26 cellular contexts compared by ENCODE assay signal in the genomic region with DNA sequence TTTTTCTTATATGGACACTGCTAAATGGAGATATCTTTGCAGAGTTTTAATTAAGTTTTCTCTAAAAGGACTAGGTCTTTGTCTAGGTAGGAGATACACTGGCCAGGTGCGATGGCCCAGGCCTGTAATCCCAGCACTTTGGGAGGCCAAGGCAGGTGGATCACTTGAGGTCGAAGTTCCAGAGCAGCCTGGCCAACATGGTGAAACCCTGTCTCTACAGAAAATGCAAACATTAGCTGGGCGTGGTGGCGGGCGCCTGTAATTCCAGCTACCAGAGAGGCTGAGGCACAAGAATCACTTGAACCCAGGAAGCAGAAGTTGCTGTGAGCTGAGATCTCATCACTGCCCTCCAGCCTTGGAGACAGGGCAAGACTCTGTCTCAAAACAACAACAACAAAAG. TPM values are rescaled to one million over a fixed set of nuclear protein-coding genes. Genes with fewer than 3 reads are reported as not detected.
DNase-seq lines count a peak whose midpoint lies in the region; ATAC-seq and TF ChIP-seq lines count a peak whose summit lies in the region.
"Had no signal": no experiment of that assay in that cellular context is flagged by ENCODE, and none has a peak within 500 bp of the region (broad histone marks: within the 10 kb centered on the region; RNA-seq: fewer than 3 reads in every experiment).

No MANE protein-coding gene starts in this region.

- 94% methylated on average over 5 of the region's 5 CpGs for WGBS in esophagus muscularis mucosa

- ATAC-seq in activated T-cell treated with anti-CD3 and anti-CD28 coated beads, Interleukin-2, amount 50 U/mL, for 4 hours, result no peak
- peak; percentile 12 for ATAC-seq in left colon
- ATAC-seq: effector memory CD8-positive, alpha-beta T cell; gastrocnemius medialis; HCT116; left ventricle myocardium superior; natural killer cell; pancreas had no signal

- H3K9me3 ChIP-seq in Loucy (ENCODE audit: insufficient read depth, low read depth, low read length) (no peaks in the 10 kb centered on the region), tibial artery (no peaks in the 10 kb centered on the region), esophagus muscularis mucosa (no peaks in the 10 kb centered on the region)
- H3K9me3 ChIP-seq: adrenal gland, breast epithelium, esophagus squamous epithelium, gastrocnemius medialis, pancreas, right atrium auricular region, stomach, upper lobe of left lung had no signal

- H3K4me1 ChIP-seq in Loucy (ENCODE audit: insufficient read depth, low read length, poor library complexity, severe bottlenecking) (peaks cover 52% of the 10 kb centered on the region), tibial artery (peaks cover 0 to 61% (median 39%) of the 10 kb centered on the region in 4 donors), esophagus muscularis mucosa (peaks cover 22 to 43% (median 29%) of the 10 kb centered on the region in 4 donors)

- H3F3A ChIP-seq in Loucy (ENCODE audit: low read depth), result peaks cover 3% of the 10 kb centered on the region

- no peak overlapping the region for H3K9ac ChIP-seq in Loucy (ENCODE audit: low read depth, low read length, poor library complexity, severe bottlenecking)

- no peaks in the 10 kb centered on the region for H3K27me3 Mint-ChIP-seq in activated T-cell treated with anti-CD3 and anti-CD28 coated beads, Interleukin-2, amount 50 U/mL, for 24 hours
- no peaks in the 10 kb centered on the region for H3K27me3 Mint-ChIP-seq in activated T-cell treated with anti-CD3 and anti-CD28 coated beads, Interleukin-2, amount 50 U/mL, for 4 hours (ENCODE audit: low read depth)
- H3K27me3 Mint-ChIP-seq: effector memory CD8-positive, alpha-beta T cell had no signal

- H3K27ac Mint-ChIP-seq in activated T-cell treated with anti-CD3 and anti-CD28 coated beads, Interleukin-2, amount 50 U/mL, for 24 hours, result peak overlapping the region; percentile 64

- TF ChIP-seq EP300 in esophagus muscularis mucosa (IDR thresholded peaks at IDR 0.05), result no peak

- TF ChIP-seq POLR2A in esophagus muscularis mucosa (IDR thresholded peaks at IDR 0.05; ENCODE audit: low read depth) (no peak), erythroblast (IDR thresholded peaks at IDR 0.05; ENCODE audit: low read length) (no peak)

- no peak overlapping the region for H2AFZ ChIP-seq in Loucy (ENCODE audit: low read length)

- H3K4me3 ChIP-seq in Loucy (ENCODE audit: low read length, poor library complexity, severe bottlenecking) (no peak overlapping the region), tibial artery (no peak overlapping the region), esophagus muscularis mucosa (no peak overlapping the region)
- H3K4me3 ChIP-seq: adrenal gland, breast epithelium, esophagus squamous epithelium, gastrocnemius medialis, pancreas, right atrium auricular region, stomach, upper lobe of left lung had no signal

- peaks cover 8% of the 10 kb centered on the region; the same call in 1 of the 2 replicates for H3K36me3 ChIP-seq in Loucy (ENCODE audit: insufficient read depth, low read length)
- peaks cover 24 to 28% (median 24%) of the 10 kb centered on the region in 3 donors for H3K36me3 ChIP-seq in tibial artery
- H3K36me3 ChIP-seq in esophagus muscularis mucosa, result peaks cover 5 to 41% (median 27%) of the 10 kb centered on the region in 4 donors
- H3K36me3 ChIP-seq: breast epithelium had no signal

- DNase-seq in activated T-cell treated with anti-CD3 and anti-CD28 coated beads, Interleukin-2, amount 50 U/mL, for 24 hours, result no peak
- DNase-seq in activated T-cell treated with anti-CD3 and anti-CD28 coated beads, Interleukin-2, amount 50 U/mL, for 4 hours, result no peak
- peak; percentile 34 to 36 for DNase-seq in left colon
- DNase-seq in tibial artery, result no peak
- DNase-seq in esophagus muscularis mucosa (ENCODE audit: extremely low spot score), result no peak
- DNase-seq in erythroblast (lab: John Stamatoyannopoulos, UW), result no peak
- no peak for DNase-seq in NCI-H1694 (lab: John Stamatoyannopoulos, UW)
- DNase-seq: activated effector memory CD4-positive, alpha-beta T cell treated with anti-CD3 and anti-CD28 coated beads, Interleukin-2, amount 50 U/mL, for 16 hours; adrenal gland; effector memory CD8-positive, alpha-beta T cell; esophagus squamous epithelium; gastrocnemius medialis; hippocampal formation; left ventricle myocardium superior; natural killer cell; NCI-H1048; NCI-H1930; NCI-H2227 treated with DMSO at 0.1 percent for 48 hours; NCI-H69; pancreas; stomach; upper lobe of left lung had no signal

- no peak overlapping the region for H3K4me3 Mint-ChIP-seq in activated T-cell treated with anti-CD3 and anti-CD28 coated beads, Interleukin-2, amount 50 U/mL, for 24 hours
- no peak overlapping the region for H3K4me3 Mint-ChIP-seq in activated T-cell treated with anti-CD3 and anti-CD28 coated beads, Interleukin-2, amount 50 U/mL, for 4 hours
- H3K4me3 Mint-ChIP-seq: effector memory CD8-positive, alpha-beta T cell; natural killer cell had no signal

- no peaks in the 10 kb centered on the region for H3K9me2 ChIP-seq in Loucy (replicated peaks; ENCODE audit: low read depth, low read length)

- TF ChIP-seq CTCF in Loucy (conservative IDR thresholded peaks at IDR 0.05; ENCODE audit: low read length) (no peak), tibial artery (IDR thresholded peaks at IDR 0.05) (no peak), esophagus muscularis mucosa (IDR thresholded peaks at IDR 0.05) (no peak)

- no peaks in the 10 kb centered on the region for H4K20me1 ChIP-seq in Loucy (ENCODE audit: insufficient read depth, low read length, poor library complexity, severe bottlenecking)

- H3K79me2 ChIP-seq in Loucy (ENCODE audit: insufficient read depth, low read length), result no peaks in the 10 kb centered on the region

- intact Hi-C loops in left colon (cut with DNase I, micrococcal nuclease) (no loop called here), tibial artery (cut with DNase I; ENCODE audit: low total_unique reads) (loop anchor here (10.0 kb wide), 1 partner anchor 131 kb away; no protein-coding TSS in a partner anchor), esophagus muscularis mucosa (cut with DNase I) (loop anchor here (10.0 kb wide), 1 partner anchor 219 kb away; a partner anchor contains a TSS)

- H3K27ac ChIP-seq in tibial artery (peak overlapping the region; percentile 3 to 63), esophagus muscularis mucosa (replicated peaks in 1 of 4) (no peak overlapping the region)
- H3K27ac ChIP-seq: adrenal gland, pancreas, right atrium auricular region had no signal

- peaks cover 57% of the 10 kb centered on the region for H3K4me1 Mint-ChIP-seq in activated T-cell treated with anti-CD3 and anti-CD28 coated beads, Interleukin-2, amount 50 U/mL, for 24 hours (ENCODE audit: low read depth)
- H3K4me1 Mint-ChIP-seq in activated T-cell treated with anti-CD3 and anti-CD28 coated beads, Interleukin-2, amount 50 U/mL, for 4 hours (ENCODE audit: low read depth), result peaks cover 42% of the 10 kb centered on the region

- no peaks in the 10 kb centered on the region for H3K27me3 ChIP-seq in Loucy (ENCODE audit: insufficient read depth, low read length, poor library complexity, severe bottlenecking)
- H3K27me3 ChIP-seq in tibial artery, result no peaks in the 10 kb centered on the region
- H3K27me3 ChIP-seq in esophagus muscularis mucosa, result no peaks in the 10 kb centered on the region
- H3K27me3 ChIP-seq: adrenal gland, breast epithelium, esophagus squamous epithelium, gastrocnemius medialis, pancreas, right atrium auricular region, stomach, upper lobe of left lung had no signal

- H3K9me3 Mint-ChIP-seq in activated T-cell treated with anti-CD3 and anti-CD28 coated beads, Interleukin-2, amount 50 U/mL, for 24 hours, result no peaks in the 10 kb centered on the region
- H3K9me3 Mint-ChIP-seq in activated T-cell treated with anti-CD3 and anti-CD28 coated beads, Interleukin-2, amount 50 U/mL, for 4 hours, result no peaks in the 10 kb centered on the region
- H3K9me3 Mint-ChIP-seq: effector memory CD8-positive, alpha-beta T cell; natural killer cell had no signal

- H3K4me2 ChIP-seq in Loucy (ENCODE audit: low read depth, low read length, poor library complexity, severe bottlenecking), result peak overlapping the region; percentile 24

- peaks cover 84% of the 10 kb centered on the region for H3K36me3 Mint-ChIP-seq in activated T-cell treated with anti-CD3 and anti-CD28 coated beads, Interleukin-2, amount 50 U/mL, for 24 hours (ENCODE audit: low read depth)
- peaks cover 5% of the 10 kb centered on the region for H3K36me3 Mint-ChIP-seq in activated T-cell treated with anti-CD3 and anti-CD28 coated beads, Interleukin-2, amount 50 U/mL, for 4 hours (ENCODE audit: insufficient read depth)

RNA-seq across cellular contexts. Expression of a gene that starts 17.1 kb away (rescaled TPM):
- total RNA-seq in activated T-cell treated with anti-CD3 and anti-CD28 coated beads, Interleukin-2, amount 50 U/mL, for 4 hours, result 10 to 100 TPM; 39.0 to 48.0 (median 39.0) TPM
- 10 to 100 TPM; 19.7 to 24.8 TPM for total RNA-seq in left colon
- 10 to 100 TPM; 23.0 to 33.6 (median 27.5) TPM for total RNA-seq in esophagus muscularis mucosa

Comparison
In these comparisons a context has a peak if more than half of its experiments do, and no peak if none do; other contexts are left out.
1. DNase-seq: peak in left colon (2 of 2); none in activated T-cell treated with anti-CD3 and anti-CD28 coated beads, Interleukin-2, amount 50 U/mL, for 24 hours (single experiment), activated T-cell treated with anti-CD3 and anti-CD28 coated beads, Interleukin-2, amount 50 U/mL, for 4 hours (single experiment), tibial artery (0 of 2), esophagus muscularis mucosa (single experiment), erythroblast (0 of 2) and NCI-H1694 (single experiment).
2. H3K27ac ChIP-seq: peak in tibial artery (2 of 2); none in esophagus muscularis mucosa (0 of 4).
3. intact Hi-C loops: an anchor here in tibial artery (10.0 kb wide) and esophagus muscularis mucosa (10.0 kb wide); none called in left colon.